ENCODE assay signal across 8 cellular contexts in the genomic region with DNA sequence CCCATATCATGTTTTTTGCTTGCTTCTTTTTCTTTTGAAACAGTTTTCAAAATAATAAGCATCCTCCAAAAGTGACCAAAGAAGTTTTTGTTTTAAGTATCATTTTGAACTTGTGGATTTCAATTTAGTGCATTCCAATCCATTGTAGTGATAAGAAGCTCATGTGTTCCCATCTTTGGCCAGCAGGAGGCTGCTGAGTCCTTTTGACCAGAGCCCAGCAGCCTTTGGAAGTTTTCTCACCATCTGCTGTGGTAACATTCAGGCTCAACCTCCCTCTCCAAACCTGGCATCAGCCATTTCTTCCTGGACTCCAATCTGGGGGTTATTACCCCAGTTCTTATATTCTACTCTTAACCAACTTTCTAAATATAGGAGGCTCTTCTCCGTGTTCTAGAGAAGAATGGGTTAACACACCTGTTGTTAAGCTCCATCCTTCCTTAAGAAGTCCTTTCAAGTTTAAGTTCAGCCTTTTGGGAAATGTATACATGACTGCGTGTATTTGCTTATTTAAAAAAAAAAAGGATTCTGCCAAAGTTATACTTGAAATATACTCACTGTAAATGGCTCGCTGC. TPM values are rescaled to one million over a fixed set of nuclear protein-coding genes. Genes with fewer than 3 reads are reported as not detected.
A peak's percentile ranks its signal among the peaks of the same experiment; 100 is the strongest.
DNase-seq lines count a peak whose midpoint lies in the region; ATAC-seq lines count a peak whose summit lies in the region.

No MANE protein-coding gene starts in this region.

- no peaks in the 10 kb centered on the region for H3K4me1 Mint-ChIP-seq in activated T-helper 2 cell treated with anti-CD3 and anti-CD28 coated beads, Interferon-gamma antibody, Interleukin-2, Interleukin-4, amounts not matched to agents 10 μg/mL and 5 μg/mL and 100 μg/mL, durations not matched to agents 14 hours and 24 hours and 36 hours (ENCODE audit: low read depth)

- DNase-seq in CD1c-positive myeloid dendritic cell (ENCODE audit: extremely low spot score) = peak; percentile 32
- peak; percentile 24 for DNase-seq in NCI-H526 treated with DMSO at 0.1 percent for 48 hours (lab: John Stamatoyannopoulos, UW)
- DNase-seq in activated T-helper 2 cell treated with anti-CD3 and anti-CD28 coated beads, Interferon-gamma antibody, Interleukin-2, Interleukin-4, amounts not matched to agents 10 μg/mL and 5 μg/mL and 100 μg/mL, durations not matched to agents 14 hours and 24 hours and 36 hours (ENCODE audit: low spot score) = peak; percentile 16
- DNase-seq in Right ventricle myocardium superior = no peak
- DNase-seq in renal cortical epithelial cell (ENCODE audit: low read depth) = peak; percentile 77
- no peak for DNase-seq in GOT3 (lab: John Stamatoyannopoulos, UW)

- no peaks in the 10 kb centered on the region for H3K9me3 Mint-ChIP-seq in activated T-helper 2 cell treated with anti-CD3 and anti-CD28 coated beads, Interferon-gamma antibody, Interleukin-2, Interleukin-4, amounts not matched to agents 10 μg/mL and 5 μg/mL and 100 μg/mL, durations not matched to agents 14 hours and 24 hours and 36 hours

- no peak overlapping the region for H3K4me3 Mint-ChIP-seq in activated T-helper 2 cell treated with anti-CD3 and anti-CD28 coated beads, Interferon-gamma antibody, Interleukin-2, Interleukin-4, amounts not matched to agents 10 μg/mL and 5 μg/mL and 100 μg/mL, durations not matched to agents 14 hours and 24 hours and 36 hours (ENCODE audit: low read depth)

- H3K27me3 Mint-ChIP-seq in activated T-helper 2 cell treated with anti-CD3 and anti-CD28 coated beads, Interferon-gamma antibody, Interleukin-2, Interleukin-4, amounts not matched to agents 10 μg/mL and 5 μg/mL and 100 μg/mL, durations not matched to agents 14 hours and 24 hours and 36 hours (ENCODE audit: low read depth) = peaks cover 11% of the 10 kb centered on the region

- intact Hi-C loops in activated T-helper 2 cell treated with anti-CD3 and anti-CD28 coated beads, Interferon-gamma antibody, Interleukin-2, Interleukin-4, amounts not matched to agents 10 μg/mL and 5 μg/mL and 100 μg/mL, durations not matched to agents 14 hours and 24 hours and 36 hours (cut with micrococcal nuclease) = loop anchor here (1.0 kb wide), 1 partner anchor 129 kb away; no protein-coding TSS in a partner anchor
- intact Hi-C loops in Right ventricle myocardium superior (cut with DNase I) = no loop called here

- no peaks in the 10 kb centered on the region for H3K36me3 Mint-ChIP-seq in activated T-helper 2 cell treated with anti-CD3 and anti-CD28 coated beads, Interferon-gamma antibody, Interleukin-2, Interleukin-4, amounts not matched to agents 10 μg/mL and 5 μg/mL and 100 μg/mL, durations not matched to agents 14 hours and 24 hours and 36 hours (ENCODE audit: low read depth)

- ATAC-seq in GM18517 (IDR thresholded peaks at IDR 0.05; ENCODE audit: unreplicated experiment) = peak; percentile 81
- ATAC-seq in HG03159 (IDR thresholded peaks at IDR 0.05; ENCODE audit: unreplicated experiment) = peak; percentile 86
- peak; percentile 77 for ATAC-seq in Right ventricle myocardium superior (ENCODE audit: poor library complexity)

- no peak overlapping the region for H3K27ac Mint-ChIP-seq in activated T-helper 2 cell treated with anti-CD3 and anti-CD28 coated beads, Interferon-gamma antibody, Interleukin-2, Interleukin-4, amounts not matched to agents 10 μg/mL and 5 μg/mL and 100 μg/mL, durations not matched to agents 14 hours and 24 hours and 36 hours

RNA-seq across cellular contexts. Expression of gene MAL, which starts 39.0 kb away (rescaled TPM):
- 101 and 117 TPM in 2 replicates for total RNA-seq in activated T-helper 2 cell treated with anti-CD3 and anti-CD28 coated beads, Interferon-gamma antibody, Interleukin-2, Interleukin-4, amounts not matched to agents 10 μg/mL and 5 μg/mL and 100 μg/mL, durations not matched to agents 14 hours and 24 hours and 36 hours
- total RNA-seq in Right ventricle myocardium superior (5.5 TPM), renal cortical epithelial cell (255 and 504 TPM in 2 replicates)

Comparison
In these comparisons a context has a peak if more than half of its experiments do, and no peak if none do; other contexts are left out.
1. DNase-seq: peak in CD1c-positive myeloid dendritic cell (single experiment), NCI-H526 treated with DMSO at 0.1 percent for 48 hours (single experiment), activated T-helper 2 cell treated with anti-CD3 and anti-CD28 coated beads, Interferon-gamma antibody, Interleukin-2, Interleukin-4, amounts not matched to agents 10 μg/mL and 5 μg/mL and 100 μg/mL, durations not matched to agents 14 hours and 24 hours and 36 hours (single experiment) and renal cortical epithelial cell (single experiment); none in Right ventricle myocardium superior (single experiment) and GOT3 (single experiment).
2. RNA of gene MAL, which starts 39.0 kb away (total RNA-seq): 255 to 504 TPM in renal cortical epithelial cell and 101 to 117 TPM in activated T-helper 2 cell treated with anti-CD3 and anti-CD28 coated beads, Interferon-gamma antibody, Interleukin-2, Interleukin-4, amounts not matched to agents 10 μg/mL and 5 μg/mL and 100 μg/mL, durations not matched to agents 14 hours and 24 hours and 36 hours; 5.5 TPM in Right ventricle myocardium superior (single experiment); every median in the first group is over 10 times any median in the second.
3. Peak in every context shown above with its lines, with median percentiles within 50 percentile points of each other: ATAC-seq.